In the genomic region with DNA sequence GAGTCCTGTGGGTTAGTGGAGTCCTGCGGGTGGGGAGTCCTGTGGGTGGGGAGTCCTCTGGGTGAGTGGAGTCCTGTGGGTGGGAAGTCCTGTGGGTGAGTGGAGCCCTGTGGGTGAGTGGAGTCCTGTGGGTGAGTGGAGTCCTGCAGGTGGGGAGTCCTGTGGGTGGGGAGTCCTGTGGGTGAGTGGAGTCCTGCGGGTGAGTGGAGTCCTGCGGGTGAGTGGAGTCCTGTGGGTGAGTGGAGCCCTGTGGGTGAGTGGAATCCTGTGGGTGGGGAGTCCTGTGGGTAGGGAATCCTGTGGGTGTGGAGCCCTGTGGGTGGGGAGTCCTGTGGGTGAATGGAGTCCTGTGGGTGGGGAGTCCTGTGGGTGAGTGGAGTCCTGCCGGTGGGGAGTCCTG, we compare ENCODE assay signal across 10 cellular contexts. TPM values are rescaled to one million over a fixed set of nuclear protein-coding genes. Genes with fewer than 3 reads are reported as not detected.
"Had no signal": no experiment of that assay in that cellular context is flagged by ENCODE, and none has a peak within 500 bp of the region (broad histone marks: within the 10 kb centered on the region; RNA-seq: fewer than 3 reads in every experiment).

No MANE protein-coding gene starts in this region.

RNA-seq across cellular contexts. Expression of a gene that starts 19.0 kb away (rescaled TPM):
- total RNA-seq: dermis microvascular lymphatic vessel endothelial cell, endodermal cell, gastrocnemius medialis, glomerular endothelial cell, heart right ventricle, left ventricle myocardium inferior, mammary epithelial cell, mesenteric fat pad, myocyte had no signal
- polyA plus RNA-seq: heart right ventricle, liver, mammary epithelial cell had no signal
